1 cellular context compared by ENCODE assay signal in genomic region chr9:93897075-93897970, GRCh38.
TF ChIP-seq lines count a peak whose summit lies in the region.

No MANE protein-coding gene starts in this region.

TF ChIP-seq in WTC11, 78 proteins besides CTCF, POLR2A, EP300 and RAD21 (continued from another document):
- TF ChIP-seq, protein P1, sequence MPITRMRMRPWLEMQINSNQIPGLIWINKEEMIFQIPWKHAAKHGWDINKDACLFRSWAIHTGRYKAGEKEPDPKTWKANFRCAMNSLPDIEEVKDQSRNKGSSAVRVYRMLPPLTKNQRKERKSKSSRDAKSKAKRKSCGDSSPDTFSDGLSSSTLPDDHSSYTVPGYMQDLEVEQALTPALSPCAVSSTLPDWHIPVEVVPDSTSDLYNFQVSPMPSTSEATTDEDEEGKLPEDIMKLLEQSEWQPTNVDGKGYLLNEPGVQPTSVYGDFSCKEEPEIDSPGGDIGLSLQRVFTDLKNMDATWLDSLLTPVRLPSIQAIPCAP (CRISPR knock-in tag; IDR thresholded peaks at IDR 0.05): no peak
- TF ChIP-seq AR (CRISPR knock-in tag; IDR thresholded peaks at IDR 0.05): no peak
